In genomic region chr19:14961956-14962685, GRCh38 we compare ENCODE assay signal across 12 cellular contexts. TPM values are rescaled to one million over a fixed set of nuclear protein-coding genes. Genes with fewer than 3 reads are reported as not detected.
"Had no signal": no experiment of that assay in that cellular context is flagged by ENCODE, and none has a peak within 500 bp of the region (broad histone marks: within the 10 kb centered on the region; RNA-seq: fewer than 3 reads in every experiment).

No MANE protein-coding gene starts in this region.

- H3K27ac ChIP-seq: GM23248 had no signal

- H2AFZ ChIP-seq: GM23248, GM23338 had no signal

- H3K4me2 ChIP-seq: GM23338 had no signal

- FAIRE-seq: H1, H54 had no signal

- ATAC-seq: GM23338, HCT116 had no signal

- H3K9ac ChIP-seq: GM23248 had no signal

- H3K4me3 ChIP-seq: GM23248, GM23338, HAP-1 had no signal

- DNase-seq: GM23248, GOT3, H7, H9, HCEC 1CT, HFFc6 had no signal

- H3K4me1 ChIP-seq: HAP-1 had no signal

RNA-seq across cellular contexts. Expression of gene SLC1A6, which starts 17.5 kb away (rescaled TPM):
- total RNA-seq: GM23248, HFFc6 had no signal
- polyA plus RNA-seq: GM23248 had no signal

RNA-seq across cellular contexts. Expression of gene OR7C2, which starts 20.8 kb away (rescaled TPM):
- total RNA-seq: GM23248, GM23338, H1, H4, H7, H9, HFFc6 had no signal
- polyA plus RNA-seq: GM23248, GM23338, H1 had no signal
